ENCODE assay signal across 1 cellular context in the genomic region with DNA sequence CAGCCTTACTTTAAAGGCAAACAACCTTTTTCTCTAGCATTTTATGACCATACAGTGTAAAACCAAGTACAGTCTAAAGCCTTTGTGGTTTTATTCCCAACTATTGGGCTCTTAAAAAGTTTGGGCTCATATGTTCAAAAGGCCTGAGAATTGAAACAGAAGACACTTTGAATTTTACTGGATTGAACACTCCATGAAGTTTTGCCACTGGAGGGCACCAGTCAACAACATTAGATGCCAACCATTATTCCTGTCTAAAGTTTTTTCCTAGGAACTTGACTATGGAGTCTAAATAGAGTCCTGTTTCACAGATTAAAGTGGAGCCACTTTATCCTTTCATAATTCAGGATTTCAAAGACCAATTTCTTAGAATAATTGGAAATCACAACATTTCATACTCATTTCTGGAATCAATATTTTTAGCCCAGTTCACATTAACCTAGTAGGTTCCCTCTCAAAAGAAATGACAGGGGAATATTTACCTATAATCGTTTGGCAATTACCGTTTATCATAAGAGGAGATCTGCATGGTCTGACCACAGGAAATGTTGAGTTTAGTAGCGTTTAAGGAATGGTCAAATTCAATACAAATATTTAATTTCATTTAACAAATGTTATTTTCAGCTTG.
TF ChIP-seq lines count a peak whose summit lies in the region.

No MANE protein-coding gene starts in this region.

TF ChIP-seq in A549, 52 proteins besides CTCF, POLR2A, EP300 and RAD21 (continued from another document):
- TF ChIP-seq, protein P1, sequence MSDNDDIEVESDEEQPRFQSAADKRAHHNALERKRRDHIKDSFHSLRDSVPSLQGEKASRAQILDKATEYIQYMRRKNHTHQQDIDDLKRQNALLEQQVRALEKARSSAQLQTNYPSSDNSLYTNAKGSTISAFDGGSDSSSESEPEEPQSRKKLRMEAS (IDR thresholded peaks at IDR 0.05) = no peak
- no peak for TF ChIP-seq CHD2 (IDR thresholded peaks at IDR 0.05; ENCODE audit: low read length, partially characterized antibody)
